ENCODE assay signal across 20 cellular contexts in genomic region chr12:103886398-103886797, GRCh38. TPM values are rescaled to one million over a fixed set of nuclear protein-coding genes. Genes with fewer than 3 reads are reported as not detected.
DNase-seq lines count a peak whose midpoint lies in the region; ATAC-seq and TF ChIP-seq lines count a peak whose summit lies in the region.
"Had no signal": no experiment of that assay in that cellular context is flagged by ENCODE, and none has a peak within 500 bp of the region (broad histone marks: within the 10 kb centered on the region; RNA-seq: fewer than 3 reads in every experiment).

No MANE protein-coding gene starts in this region.

- POLR2A ChIA-PET in activated CD4-positive, alpha-beta T cell treated with anti-CD3 and anti-CD28 coated beads for 36 hours (lab: Charles Lee): no interaction called here
- POLR2A ChIA-PET in CD8-positive, alpha-beta T cell (lab: Charles Lee): no interaction called here

- H3K27ac ChIP-seq in CD8-positive, alpha-beta T cell (ENCODE audit: low read depth, low read length): no peak overlapping the region
- H3K27ac ChIP-seq: 22Rv1, BLaER1, C4-2B, GM23248 had no signal

- H3K4me3 ChIP-seq in CD8-positive, alpha-beta T cell (ENCODE audit: low read depth, low read length): no peak overlapping the region
- H3K4me3 ChIP-seq: BLaER1, GM23248 had no signal

- no peaks in the 10 kb centered on the region for H3K27me3 Mint-ChIP-seq in activated CD4-positive, alpha-beta T cell treated with anti-CD3 and anti-CD28 coated beads for 36 hours
- no peaks in the 10 kb centered on the region for H3K27me3 Mint-ChIP-seq in CD8-positive, alpha-beta T cell (ENCODE audit: low read depth)
- no peaks in the 10 kb centered on the region for H3K27me3 Mint-ChIP-seq in stimulated activated naive CD8-positive, alpha-beta T cell treated with anti-CD3 and anti-CD28 coated beads, Interleukin-15, amount 100 ng/mL, for 72 hours
- H3K27me3 Mint-ChIP-seq: B cell; CD4-positive, CD25-positive, alpha-beta regulatory T cell; CD8-positive, alpha-beta memory T cell had no signal

- no peaks in the 10 kb centered on the region for H3K9me3 Mint-ChIP-seq in activated CD4-positive, alpha-beta T cell treated with anti-CD3 and anti-CD28 coated beads for 36 hours (ENCODE audit: low read depth)
- no peaks in the 10 kb centered on the region for H3K9me3 Mint-ChIP-seq in CD8-positive, alpha-beta T cell
- no peaks in the 10 kb centered on the region for H3K9me3 Mint-ChIP-seq in stimulated activated effector memory CD8-positive, alpha-beta T cell treated with anti-CD3 and anti-CD28 coated beads, Interleukin-12 subunit alpha, Interleukin-12 subunit beta, amount 100 ng/mL, for 72 hours
- no peaks in the 10 kb centered on the region for H3K9me3 Mint-ChIP-seq in stimulated activated naive CD8-positive, alpha-beta T cell treated with anti-CD3 and anti-CD28 coated beads, Interleukin-15, amount 100 ng/mL, for 72 hours
- H3K9me3 Mint-ChIP-seq: CD4-positive, CD25-positive, alpha-beta regulatory T cell; CD8-positive, alpha-beta memory T cell had no signal

- TF ChIP-seq CTCF in CD8-positive, alpha-beta T cell (IDR thresholded peaks at IDR 0.05): no peak

- peak; percentile 36 for ATAC-seq in activated CD4-positive, alpha-beta T cell treated with anti-CD3 and anti-CD28 coated beads for 36 hours
- ATAC-seq in CD8-positive, alpha-beta T cell: no peak
- ATAC-seq in stimulated activated effector memory CD8-positive, alpha-beta T cell treated with anti-CD3 and anti-CD28 coated beads, Interleukin-12 subunit alpha, Interleukin-12 subunit beta, amount 100 ng/mL, for 72 hours: no peak
- no peak for ATAC-seq in stimulated activated naive CD8-positive, alpha-beta T cell treated with anti-CD3 and anti-CD28 coated beads, Interleukin-15, amount 100 ng/mL, for 72 hours

- no peak for DNase-seq in activated CD4-positive, alpha-beta T cell treated with anti-CD3 and anti-CD28 coated beads for 36 hours
- no peak for DNase-seq in activated CD4-positive, alpha-beta T cell treated with anti-CD3 and anti-CD28 coated beads for 4 hours
- no peak for DNase-seq in CD8-positive, alpha-beta T cell
- no peak for DNase-seq in stimulated activated effector memory CD8-positive, alpha-beta T cell treated with anti-CD3 and anti-CD28 coated beads, Interleukin-12 subunit alpha, Interleukin-12 subunit beta, amount 100 ng/mL, for 72 hours (ENCODE audit: low spot score in 2 of 2)
- no peak for DNase-seq in stimulated activated naive CD8-positive, alpha-beta T cell treated with anti-CD3 and anti-CD28 coated beads, Interleukin-15, amount 100 ng/mL, for 72 hours
- DNase-seq in NOMO-1 (lab: John Stamatoyannopoulos, UW; ENCODE audit: unreplicated experiment in 2 of 2) (no peak), NCI-H526 treated with DMSO at 0.1 percent for 48 hours (lab: John Stamatoyannopoulos, UW) (no peak)
- DNase-seq: CD4-positive, CD25-positive, alpha-beta regulatory T cell; CD8-positive, alpha-beta memory T cell; DMS 273 treated with DMSO at 0.1 percent for 48 hours; DMS79; EL; GDM1; GM23248; H7; HCEC 1CT had no signal

- H3K27me3 ChIP-seq in CD8-positive, alpha-beta T cell (ENCODE audit: insufficient read depth, low read length): no peaks in the 10 kb centered on the region
- H3K27me3 ChIP-seq: BLaER1 had no signal

- H3K27ac Mint-ChIP-seq in activated CD4-positive, alpha-beta T cell treated with anti-CD3 and anti-CD28 coated beads for 36 hours: peak overlapping the region; percentile 14
- H3K27ac Mint-ChIP-seq in CD8-positive, alpha-beta T cell: peak overlapping the region; percentile 23
- peak overlapping the region; percentile 60 for H3K27ac Mint-ChIP-seq in stimulated activated effector memory CD8-positive, alpha-beta T cell treated with anti-CD3 and anti-CD28 coated beads, Interleukin-12 subunit alpha, Interleukin-12 subunit beta, amount 100 ng/mL, for 72 hours
- peak overlapping the region; percentile 42 to 73 for H3K27ac Mint-ChIP-seq in stimulated activated naive CD8-positive, alpha-beta T cell treated with anti-CD3 and anti-CD28 coated beads, Interleukin-15, amount 100 ng/mL, for 72 hours
- H3K27ac Mint-ChIP-seq: B cell; CD4-positive, CD25-positive, alpha-beta regulatory T cell had no signal

- H3K36me3 Mint-ChIP-seq in activated CD4-positive, alpha-beta T cell treated with anti-CD3 and anti-CD28 coated beads for 36 hours (ENCODE audit: low read depth): no peaks in the 10 kb centered on the region
- H3K36me3 Mint-ChIP-seq in CD8-positive, alpha-beta T cell: no peaks in the 10 kb centered on the region
- H3K36me3 Mint-ChIP-seq in stimulated activated effector memory CD8-positive, alpha-beta T cell treated with anti-CD3 and anti-CD28 coated beads, Interleukin-12 subunit alpha, Interleukin-12 subunit beta, amount 100 ng/mL, for 72 hours: peaks cover 4% of the 10 kb centered on the region
- H3K36me3 Mint-ChIP-seq: CD4-positive, CD25-positive, alpha-beta regulatory T cell; CD8-positive, alpha-beta memory T cell had no signal

- no peak overlapping the region for H3K4me3 Mint-ChIP-seq in activated CD4-positive, alpha-beta T cell treated with anti-CD3 and anti-CD28 coated beads for 36 hours
- no peak overlapping the region for H3K4me3 Mint-ChIP-seq in CD8-positive, alpha-beta T cell
- no peak overlapping the region for H3K4me3 Mint-ChIP-seq in stimulated activated effector memory CD8-positive, alpha-beta T cell treated with anti-CD3 and anti-CD28 coated beads, Interleukin-12 subunit alpha, Interleukin-12 subunit beta, amount 100 ng/mL, for 72 hours
- H3K4me3 Mint-ChIP-seq in stimulated activated naive CD8-positive, alpha-beta T cell treated with anti-CD3 and anti-CD28 coated beads, Interleukin-15, amount 100 ng/mL, for 72 hours: peak overlapping the region; percentile 9 to 60
- H3K4me3 Mint-ChIP-seq: B cell; CD4-positive, CD25-positive, alpha-beta regulatory T cell; CD8-positive, alpha-beta memory T cell had no signal

- CTCF ChIA-PET in activated CD4-positive, alpha-beta T cell treated with anti-CD3 and anti-CD28 coated beads for 36 hours (lab: Charles Lee): no interaction called here
- CTCF ChIA-PET in CD8-positive, alpha-beta T cell (lab: Charles Lee): interaction anchor here (0.7 to 1.1 kb wide), 2 partner anchors 14 to 223 kb away, joined by 3 to 4 read pairs; no protein-coding TSS in a partner anchor

- peaks cover 10% of the 10 kb centered on the region for H3K4me1 Mint-ChIP-seq in activated CD4-positive, alpha-beta T cell treated with anti-CD3 and anti-CD28 coated beads for 36 hours
- H3K4me1 Mint-ChIP-seq in CD8-positive, alpha-beta T cell (ENCODE audit: low read depth): peaks cover 28% of the 10 kb centered on the region
- H3K4me1 Mint-ChIP-seq in stimulated activated effector memory CD8-positive, alpha-beta T cell treated with anti-CD3 and anti-CD28 coated beads, Interleukin-12 subunit alpha, Interleukin-12 subunit beta, amount 100 ng/mL, for 72 hours: peaks cover 10% of the 10 kb centered on the region
- peaks cover 48% of the 10 kb centered on the region for H3K4me1 Mint-ChIP-seq in stimulated activated naive CD8-positive, alpha-beta T cell treated with anti-CD3 and anti-CD28 coated beads, Interleukin-15, amount 100 ng/mL, for 72 hours

- H3K4me1 ChIP-seq in CD8-positive, alpha-beta T cell (ENCODE audit: insufficient read depth, low read length): peaks cover 5% of the 10 kb centered on the region

- intact Hi-C loops in activated CD4-positive, alpha-beta T cell treated with anti-CD3 and anti-CD28 coated beads for 36 hours (cut with DNase I, micrococcal nuclease): no loop called here
- intact Hi-C loops in CD8-positive, alpha-beta T cell (cut with DNase I, micrococcal nuclease): loop anchor here in 1 of 2 experiments (2.0 kb wide), 1 partner anchor 14 kb away; no protein-coding TSS in a partner anchor

- H3K36me3 ChIP-seq in CD8-positive, alpha-beta T cell (ENCODE audit: insufficient read depth, low read length): no peaks in the 10 kb centered on the region
- H3K36me3 ChIP-seq: BLaER1 had no signal

- H3K9me3 ChIP-seq in CD8-positive, alpha-beta T cell (ENCODE audit: low read length): no peaks in the 10 kb centered on the region
- H3K9me3 ChIP-seq: BLaER1 had no signal

RNA-seq across cellular contexts. Expression of gene HSP90B1, which starts 43.8 kb away (rescaled TPM):
- 100 to 1,000 TPM; 384 to 394 TPM for total RNA-seq in activated CD4-positive, alpha-beta T cell treated with anti-CD3 and anti-CD28 coated beads for 36 hours
- total RNA-seq in CD8-positive, alpha-beta T cell: 100 to 1,000 TPM; 173 to 179 TPM

RNA-seq across cellular contexts. Expression of gene NT5DC3, which starts 45.4 kb away (rescaled TPM):
- 1 to 10 TPM; 7.3 to 8.9 TPM for total RNA-seq in activated CD4-positive, alpha-beta T cell treated with anti-CD3 and anti-CD28 coated beads for 36 hours
- total RNA-seq in CD8-positive, alpha-beta T cell: 1 to 10 TPM; 4.3 to 5.6 TPM

Comparison
In these comparisons a context has a peak if more than half of its experiments do, and no peak if none do; other contexts are left out.
1. H3K4me3 Mint-ChIP-seq: peak in stimulated activated naive CD8-positive, alpha-beta T cell treated with anti-CD3 and anti-CD28 coated beads, Interleukin-15, amount 100 ng/mL, for 72 hours (2 of 2); none in activated CD4-positive, alpha-beta T cell treated with anti-CD3 and anti-CD28 coated beads for 36 hours (single experiment), CD8-positive, alpha-beta T cell (single experiment) and stimulated activated effector memory CD8-positive, alpha-beta T cell treated with anti-CD3 and anti-CD28 coated beads, Interleukin-12 subunit alpha, Interleukin-12 subunit beta, amount 100 ng/mL, for 72 hours (single experiment).
2. Peak in every context shown above with its lines, with median percentiles within 50 percentile points of each other: H3K27ac Mint-ChIP-seq.